ENCODE assay signal across 9 cellular contexts in the genomic region with DNA sequence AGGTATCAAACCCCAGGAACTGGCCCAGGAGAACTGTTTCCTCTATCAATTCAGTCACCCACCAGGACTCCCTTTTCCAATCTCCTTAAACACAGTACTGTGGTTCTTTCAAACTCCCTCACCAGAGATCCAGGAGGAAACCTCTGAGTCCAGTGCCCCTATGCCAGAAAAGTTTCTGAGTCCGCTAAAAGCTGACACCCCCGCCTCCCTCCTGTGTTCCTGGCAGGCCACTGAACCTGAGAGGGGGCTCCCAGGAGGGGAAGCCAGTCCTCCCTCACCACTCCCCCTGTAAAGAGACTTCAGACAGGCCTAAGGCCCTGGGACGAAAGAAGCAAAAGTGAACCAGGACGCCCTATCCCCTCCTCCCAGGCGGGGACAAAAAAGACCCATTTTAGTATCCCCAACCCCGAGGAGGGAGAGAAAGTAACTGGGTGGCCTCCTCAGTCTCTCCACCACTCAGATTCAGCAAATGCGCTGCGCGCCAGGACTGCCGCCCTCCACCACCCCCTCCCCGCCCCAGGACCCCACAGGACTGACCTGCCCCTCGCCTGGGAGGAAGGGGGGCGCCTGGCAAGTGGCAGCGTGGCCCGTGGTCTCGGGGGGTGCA. TPM values are rescaled to one million over a fixed set of nuclear protein-coding genes. Genes with fewer than 3 reads are reported as not detected.
DNase-seq lines count a peak whose midpoint lies in the region; ATAC-seq lines count a peak whose summit lies in the region.
"Had no signal": no experiment of that assay in that cellular context is flagged by ENCODE, and none has a peak within 500 bp of the region (broad histone marks: within the 10 kb centered on the region; RNA-seq: fewer than 3 reads in every experiment).

No MANE protein-coding gene starts in this region.

- peak overlapping the region; percentile 69 for H3K27ac ChIP-seq in CD4-positive, alpha-beta memory T cell (ENCODE audit: low read depth, low read length)

- intact Hi-C loops in CD4-positive, alpha-beta memory T cell (cut with micrococcal nuclease) = no loop called here

- DNase-seq in CD4-positive, alpha-beta memory T cell = peak in 1 of 5 donors; percentile 19
- DNase-seq in H7 (peak; percentile 89), SK-N-DZ (ENCODE audit: low spot score) (peak; percentile 50), ecto neural progenitor cell (ENCODE audit: low spot score) (peak; percentile 81), medulla oblongata (ENCODE audit: extremely low spot score) (peak; percentile 55), superior temporal gyrus (ENCODE audit: extremely low spot score) (peak; percentile 65), H4 (ENCODE audit: low spot score) (no peak)

- H3K36me3 ChIP-seq in CD4-positive, alpha-beta memory T cell (ENCODE audit: insufficient read depth, low read length) = no peaks in the 10 kb centered on the region
- peaks cover 9% of the 10 kb centered on the region for H3K36me3 ChIP-seq in H7 (replicated peaks; ENCODE audit: control insufficient read depth, insufficient read depth, low read length)

- peak overlapping the region; percentile 63 to 71 for H3K4me3 ChIP-seq in CD4-positive, alpha-beta memory T cell (ENCODE audit: low read length in 2 of 2)
- peak overlapping the region; percentile 80 for H3K4me3 ChIP-seq in H7 (ENCODE audit: insufficient read depth, low read depth, low read length)

- H3K27ac Mint-ChIP-seq in CD4-positive, alpha-beta memory T cell = peak overlapping the region; percentile 82 to 95 (median 93)

- POLR2A ChIA-PET in CD4-positive, alpha-beta memory T cell (lab: Charles Lee; ENCODE audit: partially characterized antibody) = interaction anchor here (1.0 to 4.0 kb wide), 6 partner anchors 8 to 62 kb away, joined by 3 to 23 read pairs (median 6); a partner anchor contains a TSS

- peaks cover 56% of the 10 kb centered on the region for H3K4me1 ChIP-seq in CD4-positive, alpha-beta memory T cell (ENCODE audit: insufficient read depth, low read length)

- CTCF ChIA-PET in CD4-positive, alpha-beta memory T cell (lab: Charles Lee; ENCODE audit: partially characterized antibody) = interaction anchor here (0.8 to 3.1 kb wide), 2 partner anchors 165 kb away, joined by 3 to 9 read pairs; no protein-coding TSS in a partner anchor

- peak overlapping the region; percentile 89 to 93 (median 91) for H3K4me3 Mint-ChIP-seq in CD4-positive, alpha-beta memory T cell

- H3K27me3 ChIP-seq in CD4-positive, alpha-beta memory T cell (ENCODE audit: insufficient read depth, low read length) = no peaks in the 10 kb centered on the region
- peaks cover 8% of the 10 kb centered on the region for H3K27me3 ChIP-seq in H7 (ENCODE audit: control insufficient read depth, insufficient read depth, low read length)

- H3K27me3 Mint-ChIP-seq in CD4-positive, alpha-beta memory T cell = no peaks in the 10 kb centered on the region

- no peak for ATAC-seq in GM18870 (IDR thresholded peaks at IDR 0.05; ENCODE audit: unreplicated experiment)

- no peaks in the 10 kb centered on the region for H3K9me3 Mint-ChIP-seq in CD4-positive, alpha-beta memory T cell

- H3K36me3 Mint-ChIP-seq in CD4-positive, alpha-beta memory T cell = peaks cover 9 to 34% of the 10 kb centered on the region in 2 donors

- H3K4me1 Mint-ChIP-seq in CD4-positive, alpha-beta memory T cell = peaks cover 38 to 64% (median 54%) of the 10 kb centered on the region in 4 donors

- H3K9me3 ChIP-seq in CD4-positive, alpha-beta memory T cell (ENCODE audit: control insufficient read depth in 1 of 2, low read length in 2 of 2) = no peaks in the 10 kb centered on the region

RNA-seq across cellular contexts. Expression of a gene that starts 0.6 kb away (rescaled TPM):
- total RNA-seq in CD4-positive, alpha-beta memory T cell = 10 to 100 TPM; 26.1 to 26.3 TPM
- polyA plus RNA-seq in CD4-positive, alpha-beta memory T cell = 10 to 100 TPM in 1 of 2 donors, 1 to 10 TPM in 1; 9.1 to 14.3 TPM
- total RNA-seq in H7 (2014; rRNA removed; shearing (Covaris generic)) = 23.3 and 23.5 TPM in 2 replicates
- polyA plus RNA-seq in SK-N-DZ (2014; cell fraction: cytosol; rRNA removed) = 8.5 and 9.3 TPM in 2 replicates
- 14.0 and 28.6 TPM in 2 replicates for polyA plus RNA-seq in SK-N-DZ (2014; cell fraction: nucleus; rRNA removed)
- 8.2 and 15.7 TPM in 2 replicates for total RNA-seq in H4 (2014; rRNA removed; shearing (Covaris generic))

RNA-seq across cellular contexts. Expression of a gene that starts 37.1 kb away (rescaled TPM):
- total RNA-seq in CD4-positive, alpha-beta memory T cell = 10 to 100 TPM; 59.7 to 62.0 TPM
- polyA plus RNA-seq in CD4-positive, alpha-beta memory T cell = 100 to 1,000 TPM in 1 of 2 donors, 10 to 100 TPM in 1; 96.6 to 102 TPM
- 7.6 and 10.7 TPM in 2 replicates for total RNA-seq in H7 (2014; rRNA removed; shearing (Covaris generic))
- 7.1 and 8.1 TPM in 2 replicates for polyA plus RNA-seq in SK-N-DZ (2014; cell fraction: cytosol; rRNA removed)
- polyA plus RNA-seq in SK-N-DZ (2014; cell fraction: nucleus; rRNA removed) = 2.1 and 3.7 TPM in 2 replicates
- total RNA-seq in H4 (2014; rRNA removed; shearing (Covaris generic)) = 15.5 and 15.8 TPM in 2 replicates

RNA-seq across cellular contexts. Expression of a gene that starts 37.6 kb away (rescaled TPM):
- total RNA-seq in CD4-positive, alpha-beta memory T cell = 1 to 10 TPM; 1.8 to 1.9 TPM
- 1 to 10 TPM; 1.4 to 1.9 TPM for polyA plus RNA-seq in CD4-positive, alpha-beta memory T cell
- total RNA-seq in H7 (2014; rRNA removed; shearing (Covaris generic)) = not detected in 2 replicates
- not detected in 2 replicates for polyA plus RNA-seq in SK-N-DZ (2014; cell fraction: cytosol; rRNA removed)
- not detected in 2 replicates for polyA plus RNA-seq in SK-N-DZ (2014; cell fraction: nucleus; rRNA removed)
- total RNA-seq in H4 (2014; rRNA removed; shearing (Covaris generic)) = not detected in 2 replicates
- total RNA-seq: SK-MEL-5 had no signal
